23 cellular contexts compared by ENCODE assay signal in the genomic region with DNA sequence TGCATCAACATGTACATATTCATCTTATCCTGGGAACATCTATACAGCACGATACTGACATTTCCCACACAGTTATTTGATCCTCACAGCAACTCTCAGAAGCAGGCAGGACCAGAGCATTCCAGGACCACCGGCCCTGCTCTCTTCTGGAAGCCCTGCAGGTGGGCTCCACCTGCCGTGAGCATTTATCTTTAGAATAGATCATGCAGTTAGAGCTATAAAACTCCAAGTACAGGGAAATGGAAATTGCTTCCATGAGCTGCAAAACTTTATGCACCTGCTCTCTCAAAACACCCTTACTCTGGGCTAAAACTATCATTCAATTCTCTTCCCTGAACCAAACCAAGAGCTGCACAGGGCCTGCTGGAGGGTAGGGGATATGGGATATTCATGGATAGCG. TPM values are rescaled to one million over a fixed set of nuclear protein-coding genes. Genes with fewer than 3 reads are reported as not detected.
A peak's percentile ranks its signal among the peaks of the same experiment; 100 is the strongest.
DNase-seq lines count a peak whose midpoint lies in the region; ATAC-seq, FAIRE-seq and TF ChIP-seq lines count a peak whose summit lies in the region.
"Had no signal": no experiment of that assay in that cellular context is flagged by ENCODE, and none has a peak within 500 bp of the region (broad histone marks: within the 10 kb centered on the region; RNA-seq: fewer than 3 reads in every experiment).

No MANE protein-coding gene starts in this region.

- no peak for FAIRE-seq in H1 (lab: Jason Lieb, UNC)

- no TSS peak for BruUV-seq in IMR-90 (replicated peaks; lab: Mats Ljungman, UMichigan)

- H3K27ac ChIP-seq in IMR-90 (ENCODE audit: insufficient read depth, low read length) (peak overlapping the region; percentile 6; the same call in 1 of the 2 replicates), H1 (ENCODE audit: low read depth, low read length) (no peak overlapping the region), spleen (no peak overlapping the region), foreskin keratinocyte (no peak overlapping the region)
- H3K27ac ChIP-seq: GM23248, KMS-11 had no signal

- H3K9me3 ChIP-seq in IMR-90 (ENCODE audit: control insufficient read depth, insufficient read depth, low read length) = no peaks in the 10 kb centered on the region
- H3K9me3 ChIP-seq in H1 (ENCODE audit: insufficient read depth in 2 of 2, low read depth in 1 of 2, low read length in 1 of 2) = no peaks in the 10 kb centered on the region
- H3K9me3 ChIP-seq in spleen = no peaks in the 10 kb centered on the region
- H3K9me3 ChIP-seq: HAP-1, SK-N-SH had no signal

- intact Hi-C loops in IMR-90 (cut with micrococcal nuclease) (no loop called here), spleen (cut with DNase I; ENCODE audit: low total_unique reads) (no loop called here)

- DNase-seq in NCI-H2171 treated with DMSO at 0.1 percent for 48 hours (lab: John Stamatoyannopoulos, UW) = peak; percentile 40
- DNase-seq in NCI-H2171 (lab: John Stamatoyannopoulos, UW) = no peak
- DNase-seq in IMR-90 = no peak
- no peak for DNase-seq in H1 (ENCODE audit: low read depth in 1 of 2, low spot score in 2 of 2)
- peak; percentile 6 for DNase-seq in spleen
- DNase-seq in foreskin keratinocyte = no peak
- DNase-seq: 8988T; DMS153; GM23248; MM.1S; NCI-H187; NCI-H2081 treated with DMSO at 0.1 percent for 48 hours; NCI-H2227 treated with DMSO at 0.1 percent for 48 hours; NCI-H526 treated with DMSO at 0.1 percent for 48 hours; NK-92 treated with Interleukin-12 subunit alpha and Interleukin-12 subunit beta, amount 100 ng/mL, for 24 hours; PC-3; SK-N-SH; SW 1271 had no signal

- peaks cover 7% of the 10 kb centered on the region for H4K20me1 ChIP-seq in IMR-90 (ENCODE audit: insufficient read depth, low read length)
- H4K20me1 ChIP-seq in H1 (replicated peaks in 1 of 2; ENCODE audit: control insufficient read depth in 1 of 2, insufficient read depth in 2 of 2, low read length in 2 of 2) = no peaks in the 10 kb centered on the region

- H3K14ac ChIP-seq in IMR-90 (replicated peaks; ENCODE audit: low read depth, low read length) = no peak overlapping the region
- no peak overlapping the region for H3K14ac ChIP-seq in H1 (ENCODE audit: insufficient read length)

- no peaks in the 10 kb centered on the region for H3K79me2 ChIP-seq in H1 (ENCODE audit: control insufficient read depth in 1 of 2, insufficient read depth in 2 of 2, low read length in 2 of 2)

- H3K56ac ChIP-seq in IMR-90 (ENCODE audit: extremely low read depth, insufficient read depth, low read length) (no peak overlapping the region), H1 (replicated peaks; ENCODE audit: insufficient read length, low read depth, low read length) (no peak overlapping the region)

- POLR2A ChIA-PET in IMR-90 (lab: Charles Lee; ENCODE audit: unreplicated experiment) (no interaction called here), H1 (lab: Charles Lee; ENCODE audit: partially characterized antibody) (interaction anchor here (0.7 kb wide), 1 partner anchor 45 kb away, joined by 3 read pairs; no protein-coding TSS in a partner anchor)

- in situ Hi-C loops in IMR-90 (cut with MboI; ENCODE audit: low sequenced_read_pairs) = loop anchor here (25.0 kb wide), 1 partner anchor 713 kb away; a partner anchor contains a TSS

- H4K8ac ChIP-seq in IMR-90 (ENCODE audit: low read depth in 2 of 2, low read length in 2 of 2) = peak overlapping the region in 1 of 2 experiments; percentile 2; a peak in 2 of 4 replicates
- no peak overlapping the region for H4K8ac ChIP-seq in H1 (ENCODE audit: extremely low read depth, insufficient read depth, low read length)

- no peak overlapping the region for H2AK5ac ChIP-seq in IMR-90 (ENCODE audit: low read depth, low read length)
- H2AK5ac ChIP-seq in H1 (ENCODE audit: low read depth, low read length) = no peak overlapping the region

- H3K4me2 ChIP-seq in IMR-90 (ENCODE audit: low read depth, low read length) (no peak overlapping the region), H1 (ENCODE audit: insufficient read depth in 1 of 2, low read depth in 2 of 2, low read length in 2 of 2) (no peak overlapping the region)
- H3K4me2 ChIP-seq: KMS-11, SK-N-SH had no signal

- H2BK12ac ChIP-seq in H1 (ENCODE audit: low read depth, low read length) = no peak overlapping the region

- TF ChIP-seq POLR2A in IMR-90 (IDR thresholded peaks at IDR 0.05; ENCODE audit: low read depth, low read length) = no peak
- no peak for TF ChIP-seq POLR2A in H1 (IDR thresholded peaks at IDR 0.05; ENCODE audit: control extremely low read depth in 1 of 2, low read depth in 2 of 2, low read length in 2 of 2)
- no peak for TF ChIP-seq POLR2A in spleen (IDR thresholded peaks at IDR 0.05)

- TF ChIP-seq EP300 in H1 (IDR thresholded peaks at IDR 0.05; ENCODE audit: borderline replicate concordance in 1 of 2, low read depth in 2 of 2, low read length in 2 of 2) = no peak

- no peak overlapping the region for H2AK9ac ChIP-seq in IMR-90 (replicated peaks; ENCODE audit: low read depth, low read length, poor library complexity)

- H2BK5ac ChIP-seq in IMR-90 (ENCODE audit: low read depth, low read length, poor library complexity, severe bottlenecking) (peak overlapping the region; percentile 89), H1 (ENCODE audit: low read depth, low read length) (no peak overlapping the region)

- ATAC-seq in IMR-90 (ENCODE audit: low read depth) (no peak), foreskin keratinocyte (no peak), HG03521 (IDR thresholded peaks at IDR 0.05; ENCODE audit: unreplicated experiment) (no peak)
- ATAC-seq: PC-3 had no signal

- no peaks in the 10 kb centered on the region for H3K23me2 ChIP-seq in H1 (ENCODE audit: low read depth, low read length)

- H3K4me1 ChIP-seq in IMR-90 (ENCODE audit: control insufficient read depth, insufficient read depth, low read length) (peaks cover 46% of the 10 kb centered on the region), H1 (replicated peaks in 1 of 4; ENCODE audit: control insufficient read depth in 3 of 4, insufficient read depth in 4 of 4, low read length in 3 of 4) (peaks cover 0 to 4% (median 2%) of the 10 kb centered on the region in 4 experiments; a peak in 3 of 7 replicates), spleen (no peaks in the 10 kb centered on the region), foreskin keratinocyte (peaks cover 7% of the 10 kb centered on the region)
- H3K4me1 ChIP-seq: HAP-1 had no signal

- H3K9me1 ChIP-seq in IMR-90 (ENCODE audit: insufficient read depth, low read length) = peaks cover 35% of the 10 kb centered on the region

- H3K9ac ChIP-seq in IMR-90 (ENCODE audit: low read depth, low read length) (no peak overlapping the region), H1 (replicated peaks in 1 of 4; ENCODE audit: extremely low read depth in 1 of 4, low read depth in 3 of 4, low read length in 3 of 4) (no peak overlapping the region)
- H3K9ac ChIP-seq: GM23248, KMS-11, SK-N-SH had no signal

- TF ChIP-seq CTCF in IMR-90 (conservative IDR thresholded peaks at IDR 0.05; ENCODE audit: low read depth, low read length) (no peak), H1 (IDR thresholded peaks at IDR 0.05; ENCODE audit: control extremely low read depth in 1 of 3, insufficient read depth in 1 of 3, low read depth in 1 of 3, low read length in 3 of 3) (no peak), spleen (IDR thresholded peaks at IDR 0.05 in 8 of 11, conservative IDR thresholded peaks at IDR 0.05 in 3 of 11) (no peak), foreskin keratinocyte (conservative IDR thresholded peaks at IDR 0.05) (no peak)

- CTCF ChIA-PET in IMR-90 (lab: Yijun Ruan, JAX) (interaction anchor here (1.6 kb wide), 1 partner anchor 150 kb away, joined by 4 read pairs; no protein-coding TSS in a partner anchor), H1 (lab: Charles Lee; ENCODE audit: partially characterized antibody) (interaction anchor here (0.8 to 6.0 kb wide), 7 partner anchors 14 to 415 kb away, joined by 3 to 23 read pairs (median 3); no protein-coding TSS in a partner anchor)

- peak overlapping the region; percentile 32 for H3K4ac ChIP-seq in IMR-90 (ENCODE audit: low read depth, low read length)
- H3K4ac ChIP-seq in H1 (replicated peaks; ENCODE audit: insufficient read length, low read depth, low read length) = no peak overlapping the region

- WGBS in IMR-90 (ENCODE audit: extremely low coverage in 2 of 2, insufficient read length in 1 of 2), 2 experiments = no CpG with 5 or more reads among the region's 4 CpGs
- 67% methylated on average over 4 of the region's 4 CpGs; no CpG with 5 or more reads in 1 of the 2 experiments for WGBS in H1 (ENCODE audit: extremely low coverage in 1 of 2, insufficient coverage in 1 of 2, insufficient read length in 1 of 2, insufficient replicate concordance in 2 of 2, low coverage in 1 of 2, low lambda C conversion rate in 2 of 2, missing lambda C conversion rate in 1 of 2), 2 experiments
- 67 to 86% (median 78%) methylated on average over 4 of the region's 4 CpGs for WGBS in spleen, 5 donors

- H3K79me1 ChIP-seq in IMR-90 (ENCODE audit: low read depth in 1 of 2, low read length in 2 of 2) (peaks cover 15 to 69% of the 10 kb centered on the region in 2 experiments; a peak in 3 of 4 replicates), H1 (ENCODE audit: low read depth, low read length) (no peaks in the 10 kb centered on the region)

- H2BK15ac ChIP-seq in IMR-90 (ENCODE audit: low read depth, low read length) (0 out of 3 replicates have a peak overlapping the region, but pooled peaks have one; percentile 80), H1 (ENCODE audit: low read length) (no peak overlapping the region)

- no peak overlapping the region for H3K4me3 ChIP-seq in IMR-90 (ENCODE audit: insufficient read depth, low read depth, low read length)
- no peak overlapping the region for H3K4me3 ChIP-seq in H1 (ENCODE audit: extremely low read depth in 1 of 4, insufficient read depth in 2 of 4, low read depth in 3 of 4, low read length in 4 of 4)
- H3K4me3 ChIP-seq in spleen = no peak overlapping the region
- H3K4me3 ChIP-seq: GM23248, HAP-1 had no signal

- dilution Hi-C loops in IMR-90 (cut with HindIII; ENCODE audit: low sequenced_read_pairs, unreplicated experiment) = no loop called here

- H2AFZ ChIP-seq in IMR-90 (replicated peaks; ENCODE audit: low read length, poor library complexity) (no peak overlapping the region), H1 (ENCODE audit: low read length) (no peak overlapping the region)
- H2AFZ ChIP-seq: GM23248 had no signal

- no peaks in the 10 kb centered on the region for H3K27me3 ChIP-seq in IMR-90 (ENCODE audit: control insufficient read depth, insufficient read depth, low read length)
- H3K27me3 ChIP-seq in H1 (replicated peaks in 1 of 4; ENCODE audit: control insufficient read depth in 3 of 4, extremely low read depth in 1 of 4, insufficient read depth in 3 of 4, low read length in 3 of 4) = no peaks in the 10 kb centered on the region
- H3K27me3 ChIP-seq in spleen (replicated peaks in 1 of 7) = peaks cover 0 to 49% (median 0%) of the 10 kb centered on the region in 7 donors
- H3K27me3 ChIP-seq in foreskin keratinocyte = no peaks in the 10 kb centered on the region

- H4K91ac ChIP-seq in IMR-90 (ENCODE audit: insufficient read depth, low read depth, low read length) (peak overlapping the region; percentile 61), H1 (replicated peaks; ENCODE audit: insufficient read length, low read length) (no peak overlapping the region)

- TF ChIP-seq RAD21 in IMR-90 (IDR thresholded peaks at IDR 0.05; ENCODE audit: low read length) (no peak), H1 (IDR thresholded peaks at IDR 0.05 in 1 of 2, conservative IDR thresholded peaks at IDR 0.05 in 1 of 2; ENCODE audit: low read depth in 2 of 2, low read length in 2 of 2) (no peak)

- H4K5ac ChIP-seq in IMR-90 (ENCODE audit: low read depth, low read length) (peak overlapping the region; percentile 6; the same call in 1 of the 2 replicates), H1 (ENCODE audit: insufficient read length, low read depth, low read length) (no peak overlapping the region)

- H3K18ac ChIP-seq in IMR-90 (ENCODE audit: low read depth, low read length) (no peak overlapping the region), H1 (ENCODE audit: extremely low read depth, low read length) (no peak overlapping the region)

- H3K23ac ChIP-seq in IMR-90 (ENCODE audit: low read depth, low read length) (no peak overlapping the region), H1 (ENCODE audit: insufficient read length) (no peak overlapping the region)

- H2BK120ac ChIP-seq in IMR-90 (ENCODE audit: low read depth, low read length) = peak overlapping the region; percentile 58
- H2BK120ac ChIP-seq in H1 (replicated peaks; ENCODE audit: low read depth, low read length) = no peak overlapping the region

- H3K36me3 ChIP-seq in IMR-90 (ENCODE audit: control insufficient read depth, insufficient read depth, low read length) (peaks cover 11% of the 10 kb centered on the region), H1 (ENCODE audit: control insufficient read depth in 2 of 4, insufficient read depth in 4 of 4, low read length in 3 of 4) (no peaks in the 10 kb centered on the region), spleen (no peaks in the 10 kb centered on the region)
- H3K36me3 ChIP-seq: HAP-1 had no signal

- H2BK20ac ChIP-seq in IMR-90 (ENCODE audit: low read depth, low read length) (peak overlapping the region; percentile 23; the same call in 1 of the 2 replicates), H1 (ENCODE audit: low read length) (no peak overlapping the region)

RNA-seq across cellular contexts. Expression of a gene that starts 5.5 kb away (rescaled TPM):
- total RNA-seq in IMR-90 (2012; rRNA removed) (51.4 and 56.5 TPM in 2 replicates), spleen (not detected), foreskin keratinocyte (5.0 and 5.4 TPM in 2 replicates)
- polyA plus RNA-seq in IMR-90 (2012; rRNA removed) (130 and 142 TPM in 2 replicates), H1 (2011; rRNA removed) (0.17 and 0.27 TPM in 2 replicates), spleen (under 1 TPM in 1 of 3 donors, not detected in 2; 0.22 TPM), foreskin keratinocyte (6.5 and 7.6 TPM in 2 replicates)
- 48.1 and 276 TPM in 2 replicates for polyA plus RNA-seq in IMR-90 (2012; cell fraction: cytosol; rRNA removed)
- polyA plus RNA-seq in IMR-90 (2012; cell fraction: nucleus; rRNA removed; ENCODE audit: low replicate concordance) = 226 and 290 TPM in 2 replicates
- not detected in 2 replicates for total RNA-seq in H1 (2021; fragmentation: NEBNext Ultra II Directional; extraction: Animal tissue kit (Norgen Biotek cat#: 25700))
- polyA plus RNA-seq in H1 (2011; cell fraction: cytosol; rRNA removed) = 0.06 TPM
- polyA plus RNA-seq in H1 (2011; cell fraction: nucleus; rRNA removed) = 0.34 TPM
- 0.15 TPM in 1 of 4 replicates, not detected in the others for polyA plus RNA-seq in H1 (2012, experiment 1 of 2)
- polyA plus RNA-seq in H1 (2012, experiment 2 of 2) = not detected
- 0.08 TPM for polyA plus RNA-seq in H1 (2013, experiment 1 of 2)
- 0.15 TPM for polyA plus RNA-seq in H1 (2013, experiment 2 of 2)
- not detected in 2 replicates for polyA minus RNA-seq in H1 (2011; rRNA and poly(A)+ RNA removed)
- polyA minus RNA-seq in H1 (2011; cell fraction: cytosol; rRNA and poly(A)+ RNA removed) = 1.1 TPM
- polyA minus RNA-seq in H1 (2011; cell fraction: nucleus; rRNA and poly(A)+ RNA removed) = not detected
- total RNA-seq: NCI-H460 had no signal
- polyA plus RNA-seq: IgD-negative memory B cell had no signal

RNA-seq across cellular contexts. Expression of a gene that starts 45.9 kb away (rescaled TPM):
- total RNA-seq in IMR-90 (2012; rRNA removed) (60.5 and 73.1 TPM in 2 replicates), spleen (under 1 TPM in 4 of 7 donors, not detected in 3; 0.13 to 0.57 (median 0.17) TPM), foreskin keratinocyte (16.7 and 20.7 TPM in 2 replicates)
- polyA plus RNA-seq in IMR-90 (2012; rRNA removed) (52.1 and 60.9 TPM in 2 replicates), H1 (2011; rRNA removed) (0.21 and 0.24 TPM in 2 replicates), spleen (under 1 TPM; 0.02 to 0.22 (median 0.11) TPM), foreskin keratinocyte (5.6 and 7.9 TPM in 2 replicates)
- polyA plus RNA-seq in IMR-90 (2012; cell fraction: cytosol; rRNA removed) = 32.4 and 87.1 TPM in 2 replicates
- polyA plus RNA-seq in IMR-90 (2012; cell fraction: nucleus; rRNA removed; ENCODE audit: low replicate concordance) = 63.4 and 68.9 TPM in 2 replicates
- 0.13 TPM in 2 replicates for total RNA-seq in H1 (2021; fragmentation: NEBNext Ultra II Directional; extraction: Animal tissue kit (Norgen Biotek cat#: 25700))
- 0.28 TPM for polyA plus RNA-seq in H1 (2011; cell fraction: cytosol; rRNA removed)
- 0.30 TPM for polyA plus RNA-seq in H1 (2011; cell fraction: nucleus; rRNA removed)
- 0.20 to 0.33 TPM (median 0.26 TPM) in 4 replicates for polyA plus RNA-seq in H1 (2012, experiment 1 of 2)
- polyA plus RNA-seq in H1 (2012, experiment 2 of 2) = not detected
- polyA plus RNA-seq in H1 (2013, experiment 1 of 2) = 0.20 TPM
- polyA plus RNA-seq in H1 (2013, experiment 2 of 2) = 0.18 TPM
- polyA minus RNA-seq in H1 (2011; rRNA and poly(A)+ RNA removed) = 1.3 and 1.8 TPM in 2 replicates
- polyA minus RNA-seq in H1 (2011; cell fraction: cytosol; rRNA and poly(A)+ RNA removed) = 0.51 TPM
- polyA minus RNA-seq in H1 (2011; cell fraction: nucleus; rRNA and poly(A)+ RNA removed) = 0.70 TPM
- total RNA-seq: NCI-H460 had no signal
- polyA plus RNA-seq: IgD-negative memory B cell had no signal

Comparison
In these comparisons a context has a peak if more than half of its experiments do, and no peak if none do; other contexts are left out.
1. DNase-seq: peak in NCI-H2171 treated with DMSO at 0.1 percent for 48 hours (single experiment) and spleen (single experiment); none in NCI-H2171 (single experiment), IMR-90 (single experiment), H1 (0 of 2) and foreskin keratinocyte (0 of 2).
2. RNA of a gene that starts 45.9 kb away (total RNA-seq): 60.5 to 73.1 TPM in IMR-90 and 16.7 to 20.7 TPM in foreskin keratinocyte; 0.13 TPM in H1 and 0.13 to 0.57 TPM in spleen; every median in the first group is over 10 times any median in the second.